Comparison of ENCODE assay signal across 21 cellular contexts in genomic region chr17:66343531-66344078, GRCh38. TPM values are rescaled to one million over a fixed set of nuclear protein-coding genes. Genes with fewer than 3 reads are reported as not detected.
DNase-seq lines count a peak whose midpoint lies in the region; ATAC-seq and TF ChIP-seq lines count a peak whose summit lies in the region.
"Had no signal": no experiment of that assay in that cellular context is flagged by ENCODE, and none has a peak within 500 bp of the region (broad histone marks: within the 10 kb centered on the region; RNA-seq: fewer than 3 reads in every experiment).

No MANE protein-coding gene starts in this region.

- H3K4me1 Mint-ChIP-seq in activated T-helper 2 cell treated with anti-CD3 and anti-CD28 coated beads, Interferon-gamma antibody, Interleukin-2, Interleukin-4, amounts not matched to agents 10 μg/mL and 5 μg/mL and 100 μg/mL, durations not matched to agents 14 hours and 24 hours and 36 hours (ENCODE audit: low read depth), result peaks cover 66% of the 10 kb centered on the region
- peaks cover 11 to 13% of the 10 kb centered on the region in 2 donors for H3K4me1 Mint-ChIP-seq in immature natural killer cell
- H3K4me1 Mint-ChIP-seq: B cell had no signal

- H3K9ac ChIP-seq in smooth muscle cell (ENCODE audit: low read depth), result no peak overlapping the region
- H3K9ac ChIP-seq: neural progenitor cell had no signal

- ATAC-seq in lung (ENCODE audit: insufficient read depth, low FRiP score) (no peak), GM19455 (IDR thresholded peaks at IDR 0.05; ENCODE audit: unreplicated experiment) (no peak)
- ATAC-seq: left cardiac atrium, psoas muscle had no signal

- H3K4me3 Mint-ChIP-seq in activated T-helper 2 cell treated with anti-CD3 and anti-CD28 coated beads, Interferon-gamma antibody, Interleukin-2, Interleukin-4, amounts not matched to agents 10 μg/mL and 5 μg/mL and 100 μg/mL, durations not matched to agents 14 hours and 24 hours and 36 hours (ENCODE audit: low read depth), result no peak overlapping the region
- no peak overlapping the region for H3K4me3 Mint-ChIP-seq in immature natural killer cell
- H3K4me3 Mint-ChIP-seq: B cell; mesothelial cell of epicardium; neural progenitor cell; T-helper 2 cell treated with Interferon-gamma antibody and Interleukin-4, amounts not matched to agents 5 μg/mL and 100 μg/mL, for 36 hours had no signal

- no peaks in the 10 kb centered on the region for H3K27me3 Mint-ChIP-seq in activated T-helper 2 cell treated with anti-CD3 and anti-CD28 coated beads, Interferon-gamma antibody, Interleukin-2, Interleukin-4, amounts not matched to agents 10 μg/mL and 5 μg/mL and 100 μg/mL, durations not matched to agents 14 hours and 24 hours and 36 hours (ENCODE audit: low read depth)
- H3K27me3 Mint-ChIP-seq in immature natural killer cell (ENCODE audit: low read depth in 3 of 3), result no peaks in the 10 kb centered on the region
- H3K27me3 Mint-ChIP-seq: B cell had no signal

- no peaks in the 10 kb centered on the region for H3K79me2 ChIP-seq in smooth muscle cell (ENCODE audit: low read depth)

- H3K36me3 Mint-ChIP-seq in activated T-helper 2 cell treated with anti-CD3 and anti-CD28 coated beads, Interferon-gamma antibody, Interleukin-2, Interleukin-4, amounts not matched to agents 10 μg/mL and 5 μg/mL and 100 μg/mL, durations not matched to agents 14 hours and 24 hours and 36 hours (ENCODE audit: low read depth), result peaks cover 55% of the 10 kb centered on the region
- H3K36me3 Mint-ChIP-seq in immature natural killer cell, result no peaks in the 10 kb centered on the region
- H3K36me3 Mint-ChIP-seq: mesothelial cell of epicardium, neural progenitor cell had no signal

- intact Hi-C loops in activated T-helper 2 cell treated with anti-CD3 and anti-CD28 coated beads, Interferon-gamma antibody, Interleukin-2, Interleukin-4, amounts not matched to agents 10 μg/mL and 5 μg/mL and 100 μg/mL, durations not matched to agents 14 hours and 24 hours and 36 hours (cut with micrococcal nuclease), result no loop called here

- peak overlapping the region; percentile 6 for H3K4me3 ChIP-seq in lung
- H3K4me3 ChIP-seq in smooth muscle cell, result no peak overlapping the region
- H3K4me3 ChIP-seq: colonic mucosa, neural progenitor cell, psoas muscle, testis had no signal

- in situ Hi-C loops in KBM-7 (cut with MboI; ENCODE audit: low pct_unique_long_range_greater_than_20kb, low sequenced_read_pairs), result no loop called here

- H2AFZ ChIP-seq in smooth muscle cell (ENCODE audit: low read depth), result no peak overlapping the region
- H2AFZ ChIP-seq: neural progenitor cell had no signal

- no peaks in the 10 kb centered on the region for H3K9me3 Mint-ChIP-seq in activated T-helper 2 cell treated with anti-CD3 and anti-CD28 coated beads, Interferon-gamma antibody, Interleukin-2, Interleukin-4, amounts not matched to agents 10 μg/mL and 5 μg/mL and 100 μg/mL, durations not matched to agents 14 hours and 24 hours and 36 hours
- H3K9me3 Mint-ChIP-seq in immature natural killer cell, result no peaks in the 10 kb centered on the region
- H3K9me3 Mint-ChIP-seq: mesothelial cell of epicardium; neural progenitor cell; T-helper 2 cell treated with Interferon-gamma antibody and Interleukin-4, amounts not matched to agents 5 μg/mL and 100 μg/mL, for 36 hours had no signal

- H3K27ac ChIP-seq in lung (ENCODE audit: low read depth in 1 of 2, low read length in 1 of 2), result no peak overlapping the region
- H3K27ac ChIP-seq in smooth muscle cell (ENCODE audit: low read depth), result no peak overlapping the region
- H3K27ac ChIP-seq: colonic mucosa, neural progenitor cell, psoas muscle, testis had no signal

- peak; percentile 51 for DNase-seq in DMS53 (lab: John Stamatoyannopoulos, UW)
- DNase-seq in KBM-7, result peak; percentile 24
- no peak for DNase-seq in activated T-helper 2 cell treated with anti-CD3 and anti-CD28 coated beads, Interferon-gamma antibody, Interleukin-2, Interleukin-4, amounts not matched to agents 10 μg/mL and 5 μg/mL and 100 μg/mL, durations not matched to agents 14 hours and 24 hours and 36 hours (ENCODE audit: low spot score)
- DNase-seq in lung (ENCODE audit: low spot score), result no peak
- DNase-seq in immature natural killer cell, result no peak
- DNase-seq in smooth muscle cell (lab: John Stamatoyannopoulos, UW; ENCODE audit: unreplicated experiment), result no peak
- DNase-seq in NCI-H524 (lab: John Stamatoyannopoulos, UW), result no peak
- DNase-seq: activated gamma-delta T cell treated with Interleukin-2 at 50 U/mL for 16 hours; colonic mucosa; left cardiac atrium; NCI-H2081; NCI-H524 treated with DMSO at 0.1 percent for 48 hours; psoas muscle; SHP77 treated with DMSO at 0.1 percent for 48 hours; stimulated activated CD4-positive, alpha-beta T cell treated with anti-CD3 and anti-CD28 coated beads, Interleukin-12 subunit alpha, Interleukin-12 subunit beta, amount 100 ng/mL, for 4 hours; testis had no signal

- H3K4me2 ChIP-seq in smooth muscle cell, result no peak overlapping the region
- H3K4me2 ChIP-seq: neural progenitor cell had no signal

- no peak for TF ChIP-seq CTCF in lung (IDR thresholded peaks at IDR 0.05; ENCODE audit: control extremely low read depth, extremely low read depth)
- no peak for TF ChIP-seq CTCF in smooth muscle cell (IDR thresholded peaks at IDR 0.05; ENCODE audit: borderline replicate concordance, insufficient read depth, poor library complexity, severe bottlenecking)

- H3K36me3 ChIP-seq in lung (ENCODE audit: control insufficient read depth in 2 of 2, insufficient read depth in 2 of 2, low read length in 2 of 2) (no peaks in the 10 kb centered on the region), smooth muscle cell (ENCODE audit: low read depth) (no peaks in the 10 kb centered on the region)
- H3K36me3 ChIP-seq: colonic mucosa, neural progenitor cell had no signal

- H3K4me1 ChIP-seq in lung (ENCODE audit: control insufficient read depth in 2 of 2, insufficient read depth in 2 of 2, low read length in 2 of 2) (peaks cover 0 to 17% of the 10 kb centered on the region in 2 donors), smooth muscle cell (ENCODE audit: low read depth) (peaks cover 3% of the 10 kb centered on the region)
- H3K4me1 ChIP-seq: neural progenitor cell had no signal

- H3K9me3 ChIP-seq in lung (ENCODE audit: control insufficient read depth in 2 of 2, insufficient read depth in 1 of 2, low read length in 1 of 2) (no peaks in the 10 kb centered on the region), smooth muscle cell (replicated peaks; ENCODE audit: low read depth) (no peaks in the 10 kb centered on the region)
- H3K9me3 ChIP-seq: colonic mucosa, psoas muscle, testis had no signal

- 95 to 98% methylated on average over 3 of the region's 3 CpGs for WGBS in lung, 2 donors
- WGBS in smooth muscle cell (ENCODE audit: low lambda C conversion rate), result 98% methylated on average over 3 of the region's 3 CpGs

- peaks cover 7% of the 10 kb centered on the region for H4K20me1 ChIP-seq in smooth muscle cell (ENCODE audit: low read depth)

- H3F3A ChIP-seq in smooth muscle cell (ENCODE audit: low read depth), result no peaks in the 10 kb centered on the region

- H3K27ac Mint-ChIP-seq in activated T-helper 2 cell treated with anti-CD3 and anti-CD28 coated beads, Interferon-gamma antibody, Interleukin-2, Interleukin-4, amounts not matched to agents 10 μg/mL and 5 μg/mL and 100 μg/mL, durations not matched to agents 14 hours and 24 hours and 36 hours, result peak overlapping the region; percentile 23
- H3K27ac Mint-ChIP-seq in immature natural killer cell, result no peak overlapping the region
- H3K27ac Mint-ChIP-seq: B cell; mesothelial cell of epicardium; neural progenitor cell; T-helper 2 cell treated with Interferon-gamma antibody and Interleukin-4, amounts not matched to agents 5 μg/mL and 100 μg/mL, for 36 hours had no signal

- no peaks in the 10 kb centered on the region for H3K27me3 ChIP-seq in lung (ENCODE audit: control insufficient read depth, insufficient read depth)
- H3K27me3 ChIP-seq in smooth muscle cell (ENCODE audit: low read depth), result no peaks in the 10 kb centered on the region
- H3K27me3 ChIP-seq: colonic mucosa, neural progenitor cell, testis had no signal

RNA-seq across cellular contexts. Expression of gene PRKCA, which starts 41.2 kb away (rescaled TPM):
- total RNA-seq in activated T-helper 2 cell treated with anti-CD3 and anti-CD28 coated beads, Interferon-gamma antibody, Interleukin-2, Interleukin-4, amounts not matched to agents 10 μg/mL and 5 μg/mL and 100 μg/mL, durations not matched to agents 14 hours and 24 hours and 36 hours, result 268 and 272 TPM in 2 replicates
- total RNA-seq in lung (10 to 100 TPM; 22.5 to 34.8 TPM), smooth muscle cell (4.3 and 7.1 TPM in 2 replicates)
- polyA plus RNA-seq in lung (1 to 10 TPM; 3.4 to 5.2 TPM), immature natural killer cell (1 to 10 TPM in 1 of 3 donors, under 1 TPM in 2; 0.18 to 1.3 (median 0.28) TPM), smooth muscle cell (0.78 and 2.9 TPM in 2 replicates)

Comparison
In these comparisons a context has a peak if more than half of its experiments do, and no peak if none do; other contexts are left out.
1. DNase-seq: peak in DMS53 (single experiment) and KBM-7 (single experiment); none in activated T-helper 2 cell treated with anti-CD3 and anti-CD28 coated beads, Interferon-gamma antibody, Interleukin-2, Interleukin-4, amounts not matched to agents 10 μg/mL and 5 μg/mL and 100 μg/mL, durations not matched to agents 14 hours and 24 hours and 36 hours (single experiment), lung (single experiment), immature natural killer cell (0 of 3), smooth muscle cell (single experiment) and NCI-H524 (0 of 2).